19 cellular contexts compared by ENCODE assay signal in genomic region chr9:110214553-110214952, GRCh38. TPM values are rescaled to one million over a fixed set of nuclear protein-coding genes. Genes with fewer than 3 reads are reported as not detected.
"Had no signal": no experiment of that assay in that cellular context is flagged by ENCODE, and none has a peak within 500 bp of the region (broad histone marks: within the 10 kb centered on the region; RNA-seq: fewer than 3 reads in every experiment).

No MANE protein-coding gene starts in this region.

- H3K36me3 Mint-ChIP-seq: activated naive CD8-positive, alpha-beta T cell treated with anti-CD3 and anti-CD28 coated beads, Interleukin-2, amount 10 ng/mL, durations not matched to agents 7 days and 5 days; natural killer cell had no signal

- H3K4me3 Mint-ChIP-seq: activated naive CD8-positive, alpha-beta T cell treated with anti-CD3 and anti-CD28 coated beads, Interleukin-2, amount 10 ng/mL, durations not matched to agents 7 days and 5 days; dendritic cell treated with granulocyte-macrophage colony-stimulating factor and Interleukin-4, amounts not matched to agents 40 ng/mL and 50 ng/mL, for 4 days; effector memory CD8-positive, alpha-beta T cell; natural killer cell; stimulated activated naive CD8-positive, alpha-beta T cell treated with anti-CD3 and anti-CD28 coated beads, Interleukin-15, Interleukin-2, amounts not matched to agents 100 ng/mL and 50 ng/mL, for 24 hours had no signal

- H3K9me3 Mint-ChIP-seq: dendritic cell treated with granulocyte-macrophage colony-stimulating factor and Interleukin-4, amounts not matched to agents 40 ng/mL and 50 ng/mL, for 4 days; effector memory CD8-positive, alpha-beta T cell; natural killer cell; stimulated activated naive CD8-positive, alpha-beta T cell treated with anti-CD3 and anti-CD28 coated beads, Interleukin-15, Interleukin-2, amounts not matched to agents 100 ng/mL and 50 ng/mL, for 24 hours had no signal

- H3K27ac Mint-ChIP-seq: activated naive CD8-positive, alpha-beta T cell treated with anti-CD3 and anti-CD28 coated beads, Interleukin-2, amount 10 ng/mL, durations not matched to agents 7 days and 5 days; dendritic cell treated with granulocyte-macrophage colony-stimulating factor and Interleukin-4, amounts not matched to agents 40 ng/mL and 50 ng/mL, for 4 days; effector memory CD8-positive, alpha-beta T cell; natural killer cell; progenitor cell of endocrine pancreas; stimulated activated naive CD8-positive, alpha-beta T cell treated with anti-CD3 and anti-CD28 coated beads, Interleukin-15, Interleukin-2, amounts not matched to agents 100 ng/mL and 50 ng/mL, for 24 hours had no signal

- DNase-seq: activated CD4-positive, CD25-positive, alpha-beta regulatory T cell treated with anti-CD3 and anti-CD28 coated beads, Interleukin-2, amount 50 U/mL, for 72 hours; activated naive CD4-positive, alpha-beta T cell; activated naive CD8-positive, alpha-beta T cell treated with anti-CD3 and anti-CD28 coated beads, Interleukin-2, amount 10 ng/mL, durations not matched to agents 7 days and 5 days; cerebellar nuclear complex; effector memory CD8-positive, alpha-beta T cell; natural killer cell; nucleus accumbens; upper lobe of right lung had no signal

- H3K36me3 ChIP-seq: ascending aorta, breast epithelium, gastroesophageal sphincter, right atrium auricular region, upper lobe of right lung had no signal

- H3K4me1 Mint-ChIP-seq: natural killer cell had no signal

- H3K27me3 Mint-ChIP-seq: dendritic cell treated with granulocyte-macrophage colony-stimulating factor and Interleukin-4, amounts not matched to agents 40 ng/mL and 50 ng/mL, for 4 days; stimulated activated naive CD8-positive, alpha-beta T cell treated with anti-CD3 and anti-CD28 coated beads, Interleukin-15, Interleukin-2, amounts not matched to agents 100 ng/mL and 50 ng/mL, for 24 hours had no signal

- H3K9me3 ChIP-seq: ascending aorta, breast epithelium, gastroesophageal sphincter, upper lobe of right lung had no signal

- H3K27me3 ChIP-seq: ascending aorta, breast epithelium, gastroesophageal sphincter, right atrium auricular region, upper lobe of right lung had no signal

- H3K4me3 ChIP-seq: ascending aorta, breast epithelium, gastroesophageal sphincter, right atrium auricular region, skin epidermis, upper lobe of right lung had no signal

- H3K27ac ChIP-seq: ascending aorta, gastroesophageal sphincter, right atrium auricular region, skin epidermis, upper lobe of right lung had no signal

- ATAC-seq: effector memory CD8-positive, alpha-beta T cell; gastroesophageal sphincter; natural killer cell; upper lobe of right lung had no signal

- H3K4me1 ChIP-seq: ascending aorta, breast epithelium, gastroesophageal sphincter, right atrium auricular region had no signal

RNA-seq across cellular contexts. Expression of gene C9orf152, which starts 6.6 kb away (rescaled TPM):
- total RNA-seq: activated CD8-positive, alpha-beta memory T cell treated with anti-CD3 and anti-CD28 coated beads for 36 hours; activated naive CD8-positive, alpha-beta T cell treated with anti-CD3 and anti-CD28 coated beads, Interleukin-2, amount 10 ng/mL, durations not matched to agents 7 days and 5 days; ascending aorta; natural killer cell; progenitor cell of endocrine pancreas; right atrium auricular region; temporal lobe had no signal
- polyA plus RNA-seq: fibroblast of lung had no signal
